18 cellular contexts compared by ENCODE assay signal in genomic region chr6:4603856-4604369, GRCh38.
A peak's percentile ranks its signal among the peaks of the same experiment; 100 is the strongest.
DNase-seq lines count a peak whose midpoint lies in the region; ATAC-seq, FAIRE-seq and TF ChIP-seq lines count a peak whose summit lies in the region.
"Had no signal": no experiment of that assay in that cellular context is flagged by ENCODE, and none has a peak within 500 bp of the region (broad histone marks: within the 10 kb centered on the region; RNA-seq: fewer than 3 reads in every experiment).

No MANE protein-coding gene starts in this region.

- H3K79me1 ChIP-seq in mesenchymal stem cell (replicated peaks; ENCODE audit: low read length, poor library complexity, severe bottlenecking) = no peaks in the 10 kb centered on the region

- H3K79me2 ChIP-seq in ACC112 (ENCODE audit: control insufficient read depth, insufficient read depth, low read length, unreplicated experiment) = no peaks in the 10 kb centered on the region

- H3K36me3 ChIP-seq in ACC112 (ENCODE audit: insufficient read depth, low read length) (no peaks in the 10 kb centered on the region), brain microvascular endothelial cell (replicated peaks) (no peaks in the 10 kb centered on the region), mesenchymal stem cell (ENCODE audit: control insufficient read depth in 1 of 2, insufficient read depth in 2 of 2, low read depth in 1 of 2, low read length in 2 of 2) (no peaks in the 10 kb centered on the region)

- no peak for FAIRE-seq in D721Med (lab: Jason Lieb, UNC)
- FAIRE-seq: GM12878, H1, HepG2 had no signal

- no peak overlapping the region for H2BK15ac ChIP-seq in mesenchymal stem cell (ENCODE audit: low read depth, poor library complexity, severe bottlenecking)

- no peaks in the 10 kb centered on the region for H3K9me3 ChIP-seq in mesenchymal stem cell (ENCODE audit: control insufficient read depth, low read length)

- H3K4me3 ChIP-seq in ACC112 (ENCODE audit: low read depth, low read length) (no peak overlapping the region), brain microvascular endothelial cell (ENCODE audit: low read depth, low read length) (no peak overlapping the region), mesenchymal stem cell (ENCODE audit: insufficient read depth in 1 of 2, low read depth in 1 of 2, low read length in 2 of 2) (no peak overlapping the region)
- H3K4me3 ChIP-seq: GM12878 had no signal

- H3K27me3 ChIP-seq in ACC112 (ENCODE audit: insufficient read depth, low read length) (no peaks in the 10 kb centered on the region), brain microvascular endothelial cell (replicated peaks) (no peaks in the 10 kb centered on the region), mesenchymal stem cell (ENCODE audit: control insufficient read depth in 1 of 2, insufficient read depth in 1 of 2, low read length in 2 of 2) (no peaks in the 10 kb centered on the region)

- no peak overlapping the region for H3K18ac ChIP-seq in mesenchymal stem cell (ENCODE audit: low read depth in 1 of 2, low read length in 2 of 2)

- POLR2A ChIA-PET in T-cell (lab: Charles Lee) = interaction anchor here in 1 of 2 donors (0.7 kb wide), 1 partner anchor 110 kb away, joined by 3 read pairs; no protein-coding TSS in a partner anchor

- H3K4me1 Mint-ChIP-seq in T-cell = peaks cover 0 to 12% (median 8%) of the 10 kb centered on the region in 3 donors

- no peak overlapping the region for H4K91ac ChIP-seq in mesenchymal stem cell (ENCODE audit: low read length)

- CTCF ChIA-PET in T-cell (lab: Charles Lee) = no interaction called here

- no peak overlapping the region for H3K27ac Mint-ChIP-seq in T-cell

- peaks cover 60% of the 10 kb centered on the region for H3K4me1 ChIP-seq in ACC112 (ENCODE audit: control insufficient read depth, insufficient read depth, low read length, unreplicated experiment)
- peaks cover 9% of the 10 kb centered on the region for H3K4me1 ChIP-seq in mesenchymal stem cell (ENCODE audit: control insufficient read depth, insufficient read depth, low read depth, low read length)

- H2BK5ac ChIP-seq in mesenchymal stem cell (ENCODE audit: low read depth, low read length, poor library complexity, severe bottlenecking) = no peak overlapping the region

- 16% methylated on average over 1 of the region's 1 CpG for WGBS in mesenchymal stem cell

- peak overlapping the region in 1 of 2 experiments; percentile 34 for H2BK12ac ChIP-seq in mesenchymal stem cell (ENCODE audit: low read length in 2 of 2)

- H2AK5ac ChIP-seq in mesenchymal stem cell (ENCODE audit: low read length, severe bottlenecking) = no peak overlapping the region

- TF ChIP-seq CTCF in brain microvascular endothelial cell (IDR thresholded peaks at IDR 0.05; ENCODE audit: low read depth, low read length, missing control alignments) (no peak), D721Med (IDR thresholded peaks at IDR 0.05; ENCODE audit: insufficient read depth, missing control alignments) (no peak)

- peak; percentile 42 for DNase-seq in M059J (ENCODE audit: low read depth)
- no peak for DNase-seq in brain microvascular endothelial cell
- peak; percentile 39 for DNase-seq in mesenchymal stem cell
- no peak for DNase-seq in D721Med (ENCODE audit: insufficient read length, low spot score)
- no peak for DNase-seq in T-cell
- DNase-seq in SW 1271 (lab: John Stamatoyannopoulos, UW) = no peak
- DNase-seq: 8988T, DMS153, NCI-H1105 treated with DMSO at 0.1 percent for 48 hours, NCI-H187, NCI-H69 had no signal

- H3K27ac ChIP-seq in ACC112 (ENCODE audit: low read depth, low read length) = peak overlapping the region; percentile 83
- peak overlapping the region; percentile 28 for H3K27ac ChIP-seq in brain microvascular endothelial cell
- no peak overlapping the region for H3K27ac ChIP-seq in mesenchymal stem cell (ENCODE audit: low read length, poor library complexity, severe bottlenecking)
- H3K27ac ChIP-seq: C4-2B had no signal

- H2AFZ ChIP-seq in ACC112 (ENCODE audit: low read length, unreplicated experiment) = no peak overlapping the region
- no peak overlapping the region for H2AFZ ChIP-seq in mesenchymal stem cell (ENCODE audit: low read depth, low read length)

- no peak overlapping the region for H2BK120ac ChIP-seq in mesenchymal stem cell (ENCODE audit: low read depth, low read length)

- no peak overlapping the region for H3K14ac ChIP-seq in mesenchymal stem cell (ENCODE audit: low read length in 2 of 2)

- in situ Hi-C loops in brain microvascular endothelial cell (cut with HindIII; ENCODE audit: low pct_ligation_motif_present, low sequenced_read_pairs) = no loop called here

- H3K4me2 ChIP-seq in mesenchymal stem cell (ENCODE audit: low read length, poor library complexity, severe bottlenecking) = no peak overlapping the region

- no peaks in the 10 kb centered on the region for H3K36me3 Mint-ChIP-seq in T-cell

- no peak overlapping the region for H3K9ac ChIP-seq in mesenchymal stem cell (ENCODE audit: low read length)

- ATAC-seq in HG03095 (IDR thresholded peaks at IDR 0.05; ENCODE audit: unreplicated experiment) (no peak), T-cell (replicated peaks in 1 of 4) (no peak)
- ATAC-seq: GM12878, HepG2, PC-3 had no signal

- H3K23ac ChIP-seq in mesenchymal stem cell (ENCODE audit: low read length in 2 of 2) = no peak overlapping the region

- no peak overlapping the region for H3K4me3 Mint-ChIP-seq in T-cell

- no peak overlapping the region for H4K8ac ChIP-seq in mesenchymal stem cell (ENCODE audit: low read length)

- H3K4ac ChIP-seq in mesenchymal stem cell (ENCODE audit: low read depth in 1 of 2, low read length in 2 of 2) = no peak overlapping the region

- no peaks in the 10 kb centered on the region for H3K9me3 Mint-ChIP-seq in T-cell

- peaks cover 9 to 21% of the 10 kb centered on the region in 2 donors for H3K27me3 Mint-ChIP-seq in T-cell

Comparison
In these comparisons a context has a peak if more than half of its experiments do, and no peak if none do; other contexts are left out.
1. DNase-seq: peak in M059J (single experiment) and mesenchymal stem cell (single experiment); none in brain microvascular endothelial cell (single experiment), D721Med (single experiment), T-cell (0 of 34) and SW 1271 (0 of 2).